In the genomic region with DNA sequence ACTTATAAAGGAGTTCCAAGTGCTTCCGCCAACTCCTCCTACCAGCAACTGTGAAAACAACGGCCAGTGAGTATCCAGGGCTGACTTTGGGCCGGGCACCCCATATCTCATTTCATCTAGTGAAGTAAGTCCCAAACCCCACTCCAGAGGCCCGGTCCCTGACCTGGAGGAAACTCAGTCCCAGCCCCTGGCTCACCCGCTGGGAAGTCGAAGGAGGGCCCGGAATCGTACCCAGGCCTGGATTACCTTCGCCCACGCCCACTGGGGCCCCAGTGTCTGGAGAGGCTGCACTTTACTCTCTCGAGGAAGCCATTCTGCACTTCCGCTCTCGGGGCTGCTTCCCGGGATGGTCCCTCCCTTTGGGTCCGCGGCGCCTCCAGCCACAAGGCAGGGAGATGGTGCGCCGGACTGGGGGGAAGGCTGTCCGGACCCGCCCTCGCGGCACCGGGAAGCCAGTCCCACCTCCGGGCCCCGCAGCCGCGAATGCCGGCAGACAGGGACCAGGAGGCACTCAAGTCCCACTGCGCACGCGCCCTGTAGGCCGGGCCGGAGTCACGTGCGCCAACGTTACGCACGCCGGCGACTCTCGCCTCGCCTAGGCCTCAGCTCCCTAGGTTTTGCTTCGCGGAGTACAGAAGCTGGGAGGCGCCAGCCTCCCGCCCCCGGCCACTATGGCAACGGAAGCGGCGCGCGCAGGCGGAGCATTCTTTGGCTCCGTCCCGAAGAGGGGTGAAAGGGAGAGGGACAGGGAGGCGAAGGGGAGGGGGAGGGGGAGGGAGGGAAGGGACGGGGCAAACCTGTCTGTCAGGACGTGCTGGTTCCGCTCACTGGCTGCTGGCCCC, we compare ENCODE assay signal across 8 cellular contexts. TPM values are rescaled to one million over a fixed set of nuclear protein-coding genes. Genes with fewer than 3 reads are reported as not detected.
DNase-seq lines count a peak whose midpoint lies in the region; TF ChIP-seq lines count a peak whose summit lies in the region.

A gene with protein sequence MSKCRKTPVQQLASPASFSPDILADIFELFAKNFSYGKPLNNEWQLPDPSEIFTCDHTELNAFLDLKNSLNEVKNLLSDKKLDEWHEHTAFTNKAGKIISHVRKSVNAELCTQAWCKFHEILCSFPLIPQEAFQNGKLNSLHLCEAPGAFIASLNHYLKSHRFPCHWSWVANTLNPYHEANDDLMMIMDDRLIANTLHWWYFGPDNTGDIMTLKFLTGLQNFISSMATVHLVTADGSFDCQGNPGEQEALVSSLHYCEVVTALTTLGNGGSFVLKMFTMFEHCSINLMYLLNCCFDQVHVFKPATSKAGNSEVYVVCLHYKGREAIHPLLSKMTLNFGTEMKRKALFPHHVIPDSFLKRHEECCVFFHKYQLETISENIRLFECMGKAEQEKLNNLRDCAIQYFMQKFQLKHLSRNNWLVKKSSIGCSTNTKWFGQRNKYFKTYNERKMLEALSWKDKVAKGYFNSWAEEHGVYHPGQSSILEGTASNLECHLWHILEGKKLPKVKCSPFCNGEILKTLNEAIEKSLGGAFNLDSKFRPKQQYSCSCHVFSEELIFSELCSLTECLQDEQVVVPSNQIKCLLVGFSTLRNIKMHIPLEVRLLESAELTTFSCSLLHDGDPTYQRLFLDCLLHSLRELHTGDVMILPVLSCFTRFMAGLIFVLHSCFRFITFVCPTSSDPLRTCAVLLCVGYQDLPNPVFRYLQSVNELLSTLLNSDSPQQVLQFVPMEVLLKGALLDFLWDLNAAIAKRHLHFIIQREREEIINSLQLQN (minus strand): TSS at position 513 of the 842 bp plus-strand sequence. CDS start 3,482 bp downstream, outside the sequence.

- H3K4me3 ChIP-seq in NB4 (ENCODE audit: low read depth, low read length): peak within 1 kb of the TSS; percentile 94
- peak within 1 kb of the TSS; percentile 86 for H3K4me3 ChIP-seq in SK-N-MC

- peak within 1 kb of the TSS; percentile 86 for H3K9ac ChIP-seq in SK-N-MC (ENCODE audit: insufficient read length)

- no peaks in the 10 kb centered on the region for H3K27me3 Mint-ChIP-seq in HFFc6 (ENCODE audit: insufficient read depth)

- H3K27ac Mint-ChIP-seq in HFFc6: peak within 1 kb of the TSS; percentile 86

- H3K4me1 Mint-ChIP-seq in HFFc6 (ENCODE audit: low read depth): peaks cover 13% of the 10 kb centered on the region

- DNase-seq in GM04503 (ENCODE audit: low read depth): peak; percentile 80
- DNase-seq in HFFc6: peak; percentile 96
- peak; percentile 99 for DNase-seq in NB4 (ENCODE audit: low read depth)
- DNase-seq in SK-N-MC (ENCODE audit: low read depth, low spot score): peak; percentile 40
- DNase-seq in activated naive CD4-positive, alpha-beta T cell treated with anti-CD3 and anti-CD28 coated beads, Interleukin-2, amount 50 U/mL, for 16 hours: peak; percentile 91
- DNase-seq in globus pallidus (ENCODE audit: low spot score): peak; percentile 93
- DNase-seq in occipital lobe (lab: John Stamatoyannopoulos, UW): peak; percentile 88

- H3K36me3 Mint-ChIP-seq in HFFc6 (ENCODE audit: low read depth): peaks cover 10% of the 10 kb centered on the region

- H3K27ac ChIP-seq in SK-N-MC: peak within 1 kb of the TSS; percentile 19; the same call in 1 of the 2 replicates
- no peak within 1 kb of the TSS for H3K27ac ChIP-seq in temporal lobe (ENCODE audit: low read depth, low read length)

- TF ChIP-seq POLR2A in NB4 (IDR thresholded peaks at IDR 0.05; ENCODE audit: extremely low read depth, insufficient read length): peak; percentile 87

- H3K9me3 ChIP-seq in SK-N-MC (ENCODE audit: low read depth, low read length): no peaks in the 10 kb centered on the region

- no peaks in the 10 kb centered on the region for H3K9me3 Mint-ChIP-seq in HFFc6

- peaks cover 11% of the 10 kb centered on the region; the same call in 1 of the 2 replicates for H3K36me3 ChIP-seq in SK-N-MC (ENCODE audit: insufficient read depth, low read length)

- no peak for TF ChIP-seq CTCF in HFFc6 (IDR thresholded peaks at IDR 0.05)
- no peak for TF ChIP-seq CTCF in NB4 (IDR thresholded peaks at IDR 0.05; ENCODE audit: low read depth, low read length)

- H3K4me3 Mint-ChIP-seq in HFFc6: peak within 1 kb of the TSS; percentile 94

RNA-seq across cellular contexts. Expression of the gene that starts here (rescaled TPM):
- total RNA-seq in HFFc6 (2021; fragmentation: NEBNext Ultra II Directional; extraction: Animal tissue kit (Norgen Biotek cat#: 25700)): 10 to 100 TPM; 12.2 to 15.6 (median 14.8) TPM
- total RNA-seq in occipital lobe (50.4 TPM), temporal lobe (24.6 TPM)

Comparison
In these comparisons a context has a peak if more than half of its experiments do, and no peak if none do; other contexts are left out.
1. DNase-seq: peak in every context shown above with its lines; median percentile 99 in NB4; 96 in HFFc6; 93 in globus pallidus; 91 in activated naive CD4-positive, alpha-beta T cell treated with anti-CD3 and anti-CD28 coated beads, Interleukin-2, amount 50 U/mL, for 16 hours; 88 in occipital lobe; 80 in GM04503; 40 in SK-N-MC.